ENCODE assay signal across 8 cellular contexts in the genomic region with DNA sequence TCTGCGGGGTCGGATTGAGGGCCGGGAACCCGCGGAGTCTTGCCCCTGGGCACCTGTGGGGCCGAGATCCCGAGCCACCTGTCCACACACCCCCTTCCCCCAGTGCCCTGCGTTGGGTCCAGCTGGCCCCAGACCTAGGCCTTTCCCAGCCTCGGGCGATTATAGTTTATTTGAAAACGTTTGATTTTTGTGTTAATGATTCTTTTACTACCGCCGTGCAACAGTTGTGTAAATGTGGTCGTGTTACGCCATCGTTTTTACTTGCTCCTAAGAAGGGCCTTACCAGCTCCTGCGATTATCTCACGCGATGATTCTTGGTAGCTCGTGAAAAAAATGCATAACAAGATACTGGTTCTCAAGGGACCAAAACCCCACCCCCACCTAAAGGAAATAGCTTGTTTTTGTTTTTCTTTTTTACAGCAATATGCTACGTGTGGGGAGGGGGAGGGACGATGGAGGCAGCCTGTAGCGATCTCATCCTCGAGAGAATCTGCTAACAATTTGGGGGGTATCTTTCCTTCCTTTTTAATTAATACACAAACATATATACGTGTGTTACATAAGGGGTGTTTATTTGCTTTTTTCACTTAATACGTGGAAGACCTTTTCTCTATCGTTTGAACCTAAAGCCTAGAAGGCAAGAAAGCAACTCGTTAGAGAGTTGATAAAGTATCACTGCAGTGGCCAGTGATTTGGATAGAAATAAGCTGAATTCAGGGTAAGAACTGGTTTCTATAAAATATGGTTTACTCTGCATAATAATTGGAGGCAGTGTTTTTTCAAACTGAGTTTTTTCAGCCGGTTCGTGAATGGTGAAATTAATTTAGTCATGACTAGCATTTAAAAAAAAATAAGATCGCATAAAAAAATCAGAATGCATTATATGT. TPM values are rescaled to one million over a fixed set of nuclear protein-coding genes. Genes with fewer than 3 reads are reported as not detected.
DNase-seq lines count a peak whose midpoint lies in the region; ATAC-seq and TF ChIP-seq lines count a peak whose summit lies in the region.

No MANE protein-coding gene starts in this region.

- TF ChIP-seq CTCF in mesothelial cell of epicardium (IDR thresholded peaks at IDR 0.05; ENCODE audit: unreplicated experiment) = no peak

- H3K27me3 ChIP-seq in effector memory CD4-positive, alpha-beta T cell (replicated peaks; ENCODE audit: control insufficient read depth, insufficient read depth, low read length, poor library complexity, severe bottlenecking) = peaks cover 4% of the 10 kb centered on the region

- H3K36me3 ChIP-seq in effector memory CD4-positive, alpha-beta T cell (ENCODE audit: control insufficient read depth, insufficient read depth, low read length) = no peaks in the 10 kb centered on the region

- peak overlapping the region; percentile 89 for H3K27ac Mint-ChIP-seq in mesothelial cell of epicardium

- H3K4me3 ChIP-seq in effector memory CD4-positive, alpha-beta T cell (ENCODE audit: insufficient read depth, low read depth, low read length, poor library complexity, severe bottlenecking) = peak overlapping the region; percentile 78

- H3K27me3 Mint-ChIP-seq in mesothelial cell of epicardium (ENCODE audit: low read depth) = peaks cover 7% of the 10 kb centered on the region

- no peaks in the 10 kb centered on the region for H3K9me3 Mint-ChIP-seq in mesothelial cell of epicardium

- peak; percentile 40 for ATAC-seq in GM19035 (IDR thresholded peaks at IDR 0.05; ENCODE audit: unreplicated experiment)
- ATAC-seq in HG03159 (IDR thresholded peaks at IDR 0.05; ENCODE audit: unreplicated experiment) = peak; percentile 44

- intact Hi-C loops in posterior cingulate gyrus (cut with DNase I) = no loop called here

- H3K4me1 Mint-ChIP-seq in mesothelial cell of epicardium = peaks cover 25% of the 10 kb centered on the region

- H3K4me1 ChIP-seq in effector memory CD4-positive, alpha-beta T cell (ENCODE audit: control insufficient read depth, insufficient read depth, low read length, poor library complexity, severe bottlenecking) = peaks cover 14% of the 10 kb centered on the region

- peak overlapping the region; percentile 80 for H3K4me3 Mint-ChIP-seq in mesothelial cell of epicardium

- H3K9me3 ChIP-seq in effector memory CD4-positive, alpha-beta T cell (ENCODE audit: control insufficient read depth, low read length) = no peaks in the 10 kb centered on the region

- DNase-seq in COLO668 (lab: John Stamatoyannopoulos, UW; ENCODE audit: unreplicated experiment) = peak; percentile 44
- DNase-seq in RPMI8226 = peak; percentile 15
- peak in 1 of 3 donors; percentile 1 for DNase-seq in effector memory CD4-positive, alpha-beta T cell
- DNase-seq in mesothelial cell of epicardium (ENCODE audit: low spot score in 2 of 2, unreplicated experiment in 2 of 2) = peak in 1 of 2 experiments; percentile 48
- DNase-seq in NCI-H1048 (lab: John Stamatoyannopoulos, UW) = no peak
- no peak for DNase-seq in posterior cingulate gyrus

- H3K27ac ChIP-seq in effector memory CD4-positive, alpha-beta T cell (ENCODE audit: insufficient read depth, low read length, poor library complexity, severe bottlenecking) = peak overlapping the region; percentile 52

- peaks cover 2% of the 10 kb centered on the region for H3K36me3 Mint-ChIP-seq in mesothelial cell of epicardium

RNA-seq across cellular contexts. Expression of a gene that starts 1.1 kb away (rescaled TPM):
- 45.7 to 49.5 TPM (median 47.6 TPM) in 3 replicates for total RNA-seq in mesothelial cell of epicardium

Comparison
In these comparisons a context has a peak if more than half of its experiments do, and no peak if none do; other contexts are left out.
1. DNase-seq: peak in COLO668 (single experiment) and RPMI8226 (single experiment); none in NCI-H1048 (single experiment) and posterior cingulate gyrus (0 of 10).